12 cellular contexts compared by ENCODE assay signal in the genomic region with DNA sequence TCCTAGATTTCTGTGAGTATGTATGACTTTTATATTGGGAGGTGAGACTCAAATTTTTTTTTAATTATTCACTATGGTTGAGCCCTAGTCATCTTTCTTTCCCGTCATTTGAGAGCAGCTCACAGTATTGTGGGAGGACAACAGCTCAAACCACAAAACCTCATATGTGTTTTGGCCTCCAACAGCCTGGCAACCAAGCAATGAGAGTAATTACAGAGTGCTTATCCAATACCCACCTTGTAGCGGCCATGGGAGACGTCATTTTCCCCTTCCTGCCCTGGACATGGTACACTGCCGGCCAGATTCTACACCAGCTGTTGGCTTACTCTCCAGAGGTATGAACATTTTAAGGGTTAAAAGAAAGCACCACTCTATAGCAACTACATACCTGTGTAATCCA. TPM values are rescaled to one million over a fixed set of nuclear protein-coding genes. Genes with fewer than 3 reads are reported as not detected.
DNase-seq lines count a peak whose midpoint lies in the region; ATAC-seq and TF ChIP-seq lines count a peak whose summit lies in the region.
"Had no signal": no experiment of that assay in that cellular context is flagged by ENCODE, and none has a peak within 500 bp of the region (broad histone marks: within the 10 kb centered on the region; RNA-seq: fewer than 3 reads in every experiment).

No MANE protein-coding gene starts in this region.

- DNase-seq in ACHN: peak; percentile 11
- DNase-seq in RPMI7951 (ENCODE audit: low read depth): peak; percentile 90
- DNase-seq in fibroblast of villous mesenchyme (ENCODE audit: low read depth): peak; percentile 28
- no peak for DNase-seq in effector memory CD4-positive, alpha-beta T cell
- DNase-seq in RWPE1 (ENCODE audit: low spot score): no peak
- no peak for DNase-seq in WTC11 (ENCODE audit: low spot score)
- DNase-seq: GOT3, T-helper 17 cell had no signal

- no peaks in the 10 kb centered on the region for H3K36me3 Mint-ChIP-seq in WTC11

- H3K4me3 ChIP-seq in fibroblast of villous mesenchyme (ENCODE audit: low read depth, low read length): no peak overlapping the region
- no peak overlapping the region for H3K4me3 ChIP-seq in effector memory CD4-positive, alpha-beta T cell (ENCODE audit: insufficient read depth, low read depth, low read length, poor library complexity, severe bottlenecking)

- H3K9me3 Mint-ChIP-seq in WTC11: no peaks in the 10 kb centered on the region
- H3K9me3 Mint-ChIP-seq: dendritic cell treated with granulocyte-macrophage colony-stimulating factor and Interleukin-4, amounts not matched to agents 40 ng/mL and 50 ng/mL, for 4 days had no signal

- H3K27me3 Mint-ChIP-seq in WTC11 (ENCODE audit: low read depth): no peaks in the 10 kb centered on the region
- H3K27me3 Mint-ChIP-seq: dendritic cell treated with granulocyte-macrophage colony-stimulating factor and Interleukin-4, amounts not matched to agents 40 ng/mL and 50 ng/mL, for 4 days had no signal

- CTCF ChIA-PET in RWPE1 (lab: Yijun Ruan, JAX): no interaction called here
- CTCF ChIA-PET in WTC11 (lab: Charles Lee): no interaction called here

- no peaks in the 10 kb centered on the region for H3K4me1 ChIP-seq in effector memory CD4-positive, alpha-beta T cell (ENCODE audit: control insufficient read depth, insufficient read depth, low read length, poor library complexity, severe bottlenecking)

- no peak overlapping the region for H3K27ac ChIP-seq in effector memory CD4-positive, alpha-beta T cell (ENCODE audit: insufficient read depth, low read length, poor library complexity, severe bottlenecking)
- no peak overlapping the region for H3K27ac ChIP-seq in RWPE1
- H3K27ac ChIP-seq: HL-60 had no signal

- no peaks in the 10 kb centered on the region for H3K36me3 ChIP-seq in effector memory CD4-positive, alpha-beta T cell (ENCODE audit: control insufficient read depth, insufficient read depth, low read length)

- H3K4me1 Mint-ChIP-seq in WTC11: peaks cover 44% of the 10 kb centered on the region
- H3K4me1 Mint-ChIP-seq: T-helper 17 cell had no signal

- in situ Hi-C loops in ACHN (cut with HindIII; ENCODE audit: low pct_ligation_motif_present, low pct_unique_long_range_greater_than_20kb, low sequenced_read_pairs): no loop called here

- TF ChIP-seq CTCF in fibroblast of villous mesenchyme (IDR thresholded peaks at IDR 0.05; ENCODE audit: insufficient read depth, low read depth, low read length) (no peak), RWPE1 (conservative IDR thresholded peaks at IDR 0.05; ENCODE audit: low read depth) (no peak), WTC11 (IDR thresholded peaks at IDR 0.05) (no peak)

- no peak overlapping the region for H3K4me3 Mint-ChIP-seq in WTC11
- H3K4me3 Mint-ChIP-seq: dendritic cell treated with granulocyte-macrophage colony-stimulating factor and Interleukin-4, amounts not matched to agents 40 ng/mL and 50 ng/mL, for 4 days; T-helper 17 cell had no signal

- no peaks in the 10 kb centered on the region for H3K9me3 ChIP-seq in effector memory CD4-positive, alpha-beta T cell (ENCODE audit: control insufficient read depth, low read length)

- POLR2A ChIA-PET in RWPE1 (lab: Yijun Ruan, JAX; ENCODE audit: low non-redundant PET) (no interaction called here), WTC11 (lab: Charles Lee) (no interaction called here)

- no peaks in the 10 kb centered on the region for H3K27me3 ChIP-seq in effector memory CD4-positive, alpha-beta T cell (replicated peaks; ENCODE audit: control insufficient read depth, insufficient read depth, low read length, poor library complexity, severe bottlenecking)

- H3K27ac Mint-ChIP-seq in WTC11: no peak overlapping the region
- H3K27ac Mint-ChIP-seq: dendritic cell treated with granulocyte-macrophage colony-stimulating factor and Interleukin-4, amounts not matched to agents 40 ng/mL and 50 ng/mL, for 4 days; T-helper 17 cell had no signal

- ATAC-seq in HG02938 (IDR thresholded peaks at IDR 0.05; ENCODE audit: unreplicated experiment) (peak; percentile 62), HG03039 (IDR thresholded peaks at IDR 0.05; ENCODE audit: unreplicated experiment) (no peak), WTC11 (no peak)
- ATAC-seq: T-helper 17 cell had no signal

TF ChIP-seq in WTC11, 78 proteins besides CTCF, POLR2A, EP300 and RAD21:
- TF ChIP-seq, protein P1, sequence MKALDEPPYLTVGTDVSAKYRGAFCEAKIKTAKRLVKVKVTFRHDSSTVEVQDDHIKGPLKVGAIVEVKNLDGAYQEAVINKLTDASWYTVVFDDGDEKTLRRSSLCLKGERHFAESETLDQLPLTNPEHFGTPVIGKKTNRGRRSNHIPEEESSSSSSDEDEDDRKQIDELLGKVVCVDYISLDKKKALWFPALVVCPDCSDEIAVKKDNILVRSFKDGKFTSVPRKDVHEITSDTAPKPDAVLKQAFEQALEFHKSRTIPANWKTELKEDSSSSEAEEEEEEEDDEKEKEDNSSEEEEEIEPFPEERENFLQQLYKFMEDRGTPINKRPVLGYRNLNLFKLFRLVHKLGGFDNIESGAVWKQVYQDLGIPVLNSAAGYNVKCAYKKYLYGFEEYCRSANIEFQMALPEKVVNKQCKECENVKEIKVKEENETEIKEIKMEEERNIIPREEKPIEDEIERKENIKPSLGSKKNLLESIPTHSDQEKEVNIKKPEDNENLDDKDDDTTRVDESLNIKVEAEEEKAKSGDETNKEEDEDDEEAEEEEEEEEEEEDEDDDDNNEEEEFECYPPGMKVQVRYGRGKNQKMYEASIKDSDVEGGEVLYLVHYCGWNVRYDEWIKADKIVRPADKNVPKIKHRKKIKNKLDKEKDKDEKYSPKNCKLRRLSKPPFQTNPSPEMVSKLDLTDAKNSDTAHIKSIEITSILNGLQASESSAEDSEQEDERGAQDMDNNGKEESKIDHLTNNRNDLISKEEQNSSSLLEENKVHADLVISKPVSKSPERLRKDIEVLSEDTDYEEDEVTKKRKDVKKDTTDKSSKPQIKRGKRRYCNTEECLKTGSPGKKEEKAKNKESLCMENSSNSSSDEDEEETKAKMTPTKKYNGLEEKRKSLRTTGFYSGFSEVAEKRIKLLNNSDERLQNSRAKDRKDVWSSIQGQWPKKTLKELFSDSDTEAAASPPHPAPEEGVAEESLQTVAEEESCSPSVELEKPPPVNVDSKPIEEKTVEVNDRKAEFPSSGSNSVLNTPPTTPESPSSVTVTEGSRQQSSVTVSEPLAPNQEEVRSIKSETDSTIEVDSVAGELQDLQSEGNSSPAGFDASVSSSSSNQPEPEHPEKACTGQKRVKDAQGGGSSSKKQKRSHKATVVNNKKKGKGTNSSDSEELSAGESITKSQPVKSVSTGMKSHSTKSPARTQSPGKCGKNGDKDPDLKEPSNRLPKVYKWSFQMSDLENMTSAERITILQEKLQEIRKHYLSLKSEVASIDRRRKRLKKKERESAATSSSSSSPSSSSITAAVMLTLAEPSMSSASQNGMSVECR (CRISPR knock-in tag; IDR thresholded peaks at IDR 0.05; ENCODE audit: borderline replicate concordance): no peak
- TF ChIP-seq ELF4 (CRISPR knock-in tag; IDR thresholded peaks at IDR 0.05; ENCODE audit: low read depth) (no peak), ZNF396 (CRISPR knock-in tag; IDR thresholded peaks at IDR 0.05; ENCODE audit: borderline replicate concordance) (no peak), PRRX2 (CRISPR knock-in tag; IDR thresholded peaks at IDR 0.05) (no peak), TEAD4 (CRISPR knock-in tag; IDR thresholded peaks at IDR 0.05) (no peak), ETV6 (CRISPR knock-in tag; IDR thresholded peaks at IDR 0.05) (no peak), NFE2L1 (CRISPR knock-in tag; IDR thresholded peaks at IDR 0.05) (no peak), ZNF121 (CRISPR knock-in tag; IDR thresholded peaks at IDR 0.05) (no peak), OVOL2 (CRISPR knock-in tag; IDR thresholded peaks at IDR 0.05; ENCODE audit: borderline replicate concordance) (no peak), TP53 (CRISPR knock-in tag; IDR thresholded peaks at IDR 0.05) (no peak)
- TF ChIP-seq, protein P2, sequence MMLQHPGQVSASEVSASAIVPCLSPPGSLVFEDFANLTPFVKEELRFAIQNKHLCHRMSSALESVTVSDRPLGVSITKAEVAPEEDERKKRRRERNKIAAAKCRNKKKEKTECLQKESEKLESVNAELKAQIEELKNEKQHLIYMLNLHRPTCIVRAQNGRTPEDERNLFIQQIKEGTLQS (CRISPR knock-in tag; conservative IDR thresholded peaks at IDR 0.05): no peak
- TF ChIP-seq, protein P3, sequence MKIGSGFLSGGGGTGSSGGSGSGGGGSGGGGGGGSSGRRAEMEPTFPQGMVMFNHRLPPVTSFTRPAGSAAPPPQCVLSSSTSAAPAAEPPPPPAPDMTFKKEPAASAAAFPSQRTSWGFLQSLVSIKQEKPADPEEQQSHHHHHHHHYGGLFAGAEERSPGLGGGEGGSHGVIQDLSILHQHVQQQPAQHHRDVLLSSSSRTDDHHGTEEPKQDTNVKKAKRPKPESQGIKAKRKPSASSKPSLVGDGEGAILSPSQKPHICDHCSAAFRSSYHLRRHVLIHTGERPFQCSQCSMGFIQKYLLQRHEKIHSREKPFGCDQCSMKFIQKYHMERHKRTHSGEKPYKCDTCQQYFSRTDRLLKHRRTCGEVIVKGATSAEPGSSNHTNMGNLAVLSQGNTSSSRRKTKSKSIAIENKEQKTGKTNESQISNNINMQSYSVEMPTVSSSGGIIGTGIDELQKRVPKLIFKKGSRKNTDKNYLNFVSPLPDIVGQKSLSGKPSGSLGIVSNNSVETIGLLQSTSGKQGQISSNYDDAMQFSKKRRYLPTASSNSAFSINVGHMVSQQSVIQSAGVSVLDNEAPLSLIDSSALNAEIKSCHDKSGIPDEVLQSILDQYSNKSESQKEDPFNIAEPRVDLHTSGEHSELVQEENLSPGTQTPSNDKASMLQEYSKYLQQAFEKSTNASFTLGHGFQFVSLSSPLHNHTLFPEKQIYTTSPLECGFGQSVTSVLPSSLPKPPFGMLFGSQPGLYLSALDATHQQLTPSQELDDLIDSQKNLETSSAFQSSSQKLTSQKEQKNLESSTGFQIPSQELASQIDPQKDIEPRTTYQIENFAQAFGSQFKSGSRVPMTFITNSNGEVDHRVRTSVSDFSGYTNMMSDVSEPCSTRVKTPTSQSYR (CRISPR knock-in tag; IDR thresholded peaks at IDR 0.05): no peak

RNA-seq across cellular contexts. Expression of a gene that starts 49.1 kb away (rescaled TPM):
- total RNA-seq in RPMI7951 (2014; rRNA removed; shearing (Covaris generic)): 5.5 and 10.8 TPM in 2 replicates
- 13.9 and 43.6 TPM in 2 replicates for total RNA-seq in fibroblast of villous mesenchyme
- 13.3 to 20.4 TPM (median 15.2 TPM) in 3 replicates for total RNA-seq in WTC11 (2021)

RNA-seq across cellular contexts. Expression of a gene that starts 49.4 kb away (rescaled TPM):
- 25.4 and 34.5 TPM in 2 replicates for total RNA-seq in RPMI7951 (2014; rRNA removed; shearing (Covaris generic))
- total RNA-seq in fibroblast of villous mesenchyme: 22.2 and 29.8 TPM in 2 replicates
- total RNA-seq in WTC11 (2021): 18.3 to 22.5 TPM (median 20.6 TPM) in 3 replicates

Comparison
In these comparisons a context has a peak if more than half of its experiments do, and no peak if none do; other contexts are left out.
1. DNase-seq: peak in ACHN (single experiment), RPMI7951 (single experiment) and fibroblast of villous mesenchyme (single experiment); none in effector memory CD4-positive, alpha-beta T cell (0 of 3), RWPE1 (single experiment) and WTC11 (single experiment).